1 cellular context compared by ENCODE assay signal in the genomic region with DNA sequence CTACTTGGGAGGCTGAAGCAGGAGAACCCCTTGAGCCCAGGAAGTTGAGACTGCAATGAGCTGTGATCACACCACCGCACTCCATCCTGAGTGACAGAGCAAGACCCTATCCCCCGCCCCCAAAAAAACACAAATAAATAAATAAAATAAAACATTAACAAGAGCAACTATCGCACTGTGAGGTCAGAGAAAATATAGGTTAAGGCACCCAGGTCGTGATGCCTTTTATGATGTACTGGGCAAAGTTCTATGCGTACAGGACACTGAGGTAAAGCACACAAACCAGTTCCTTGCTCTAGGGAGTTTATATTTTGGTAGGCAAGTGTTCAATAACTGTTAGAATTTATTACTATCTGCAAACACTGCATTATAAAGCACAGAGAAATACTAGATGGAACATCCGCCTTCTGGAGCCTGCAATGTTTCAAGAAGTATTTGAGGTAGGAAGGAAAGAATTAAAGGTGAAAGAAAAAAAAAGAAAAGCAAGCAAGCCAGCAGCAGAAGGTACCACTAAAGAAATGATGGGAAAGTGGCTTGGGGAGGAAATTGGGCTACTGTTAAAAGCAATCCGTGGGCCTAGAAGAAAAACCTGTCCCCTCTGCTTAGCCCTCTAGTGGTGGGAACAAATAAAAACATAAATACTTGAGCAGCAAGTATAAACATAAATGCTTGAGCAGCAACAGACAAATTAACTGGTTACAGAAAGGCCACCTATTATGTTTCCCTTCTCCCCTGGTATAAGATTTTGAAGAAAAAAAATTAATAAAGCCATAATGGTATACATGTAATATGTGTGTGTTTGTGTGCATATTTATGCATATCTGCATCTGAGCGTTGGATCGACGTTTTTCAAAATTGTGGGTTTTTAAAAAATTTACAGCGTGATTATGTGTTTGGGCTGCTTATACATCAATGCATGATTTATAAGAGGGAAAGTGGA.
TF ChIP-seq lines count a peak whose summit lies in the region.

No MANE protein-coding gene starts in this region.

TF ChIP-seq in WTC11, 78 proteins besides CTCF, POLR2A, EP300 and RAD21 (continued from another document):
- TF ChIP-seq, protein P1, sequence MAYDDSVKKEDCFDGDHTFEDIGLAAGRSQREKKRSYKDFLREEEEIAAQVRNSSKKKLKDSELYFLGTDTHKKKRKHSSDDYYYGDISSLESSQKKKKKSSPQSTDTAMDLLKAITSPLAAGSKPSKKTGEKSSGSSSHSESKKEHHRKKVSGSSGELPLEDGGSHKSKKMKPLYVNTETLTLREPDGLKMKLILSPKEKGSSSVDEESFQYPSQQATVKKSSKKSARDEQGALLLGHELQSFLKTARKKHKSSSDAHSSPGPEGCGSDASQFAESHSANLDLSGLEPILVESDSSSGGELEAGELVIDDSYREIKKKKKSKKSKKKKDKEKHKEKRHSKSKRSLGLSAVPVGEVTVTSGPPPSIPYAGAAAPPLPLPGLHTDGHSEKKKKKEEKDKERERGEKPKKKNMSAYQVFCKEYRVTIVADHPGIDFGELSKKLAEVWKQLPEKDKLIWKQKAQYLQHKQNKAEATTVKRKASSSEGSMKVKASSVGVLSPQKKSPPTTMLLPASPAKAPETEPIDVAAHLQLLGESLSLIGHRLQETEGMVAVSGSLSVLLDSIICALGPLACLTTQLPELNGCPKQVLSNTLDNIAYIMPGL (CRISPR knock-in tag; IDR thresholded peaks at IDR 0.05), result no peak
- TF ChIP-seq CREM (CRISPR knock-in tag; IDR thresholded peaks at IDR 0.05), result no peak
- TF ChIP-seq ATF1 (CRISPR knock-in tag; IDR thresholded peaks at IDR 0.05), result no peak
- TF ChIP-seq EMX1 (CRISPR knock-in tag; IDR thresholded peaks at IDR 0.05), result no peak
- TF ChIP-seq, protein P2, sequence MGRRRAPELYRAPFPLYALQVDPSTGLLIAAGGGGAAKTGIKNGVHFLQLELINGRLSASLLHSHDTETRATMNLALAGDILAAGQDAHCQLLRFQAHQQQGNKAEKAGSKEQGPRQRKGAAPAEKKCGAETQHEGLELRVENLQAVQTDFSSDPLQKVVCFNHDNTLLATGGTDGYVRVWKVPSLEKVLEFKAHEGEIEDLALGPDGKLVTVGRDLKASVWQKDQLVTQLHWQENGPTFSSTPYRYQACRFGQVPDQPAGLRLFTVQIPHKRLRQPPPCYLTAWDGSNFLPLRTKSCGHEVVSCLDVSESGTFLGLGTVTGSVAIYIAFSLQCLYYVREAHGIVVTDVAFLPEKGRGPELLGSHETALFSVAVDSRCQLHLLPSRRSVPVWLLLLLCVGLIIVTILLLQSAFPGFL (CRISPR knock-in tag; IDR thresholded peaks at IDR 0.05; ENCODE audit: borderline replicate concordance), result no peak
TF ChIP-seq in WTC11: peak in this region for 0.
